In the genomic region with DNA sequence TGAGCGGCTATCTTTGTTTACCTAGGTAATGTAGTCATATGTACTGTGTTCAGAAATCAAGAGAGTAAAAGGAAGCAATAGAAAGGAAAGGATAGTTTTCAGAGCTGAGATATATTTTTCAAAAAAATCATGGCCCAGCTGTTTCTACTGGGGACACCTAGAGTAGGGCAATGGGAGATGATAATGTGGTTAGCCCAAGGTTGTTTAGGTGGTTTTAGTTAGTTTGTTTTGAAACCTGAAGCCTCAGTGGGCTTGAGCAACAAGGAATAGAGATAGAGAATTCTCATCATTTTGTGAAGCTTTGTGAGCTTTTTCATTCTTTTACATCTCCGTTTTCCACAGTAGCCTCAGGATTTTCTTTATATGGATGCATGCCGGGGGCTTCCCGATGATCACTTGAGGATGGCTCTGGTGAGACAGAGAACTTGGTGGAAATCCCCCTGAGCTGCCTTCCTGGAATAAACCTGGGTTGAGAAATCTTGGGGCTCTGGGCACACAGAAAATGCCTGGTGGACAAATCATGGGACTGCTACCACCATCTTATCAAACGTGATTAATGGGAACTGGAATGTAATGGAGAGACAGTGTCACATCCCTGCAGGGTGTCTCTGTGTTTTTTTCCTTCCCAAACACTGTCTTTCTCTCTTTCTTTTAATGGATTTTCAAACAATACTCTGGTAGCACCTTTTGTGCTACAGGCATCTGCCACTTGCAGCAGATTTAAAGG, we compare ENCODE assay signal across 19 cellular contexts. TPM values are rescaled to one million over a fixed set of nuclear protein-coding genes. Genes with fewer than 3 reads are reported as not detected.
DNase-seq lines count a peak whose midpoint lies in the region; ATAC-seq and TF ChIP-seq lines count a peak whose summit lies in the region.
"Had no signal": no experiment of that assay in that cellular context is flagged by ENCODE, and none has a peak within 500 bp of the region (broad histone marks: within the 10 kb centered on the region; RNA-seq: fewer than 3 reads in every experiment).

No MANE protein-coding gene starts in this region.

- no peaks in the 10 kb centered on the region for H3K27me3 ChIP-seq in HUES48 (ENCODE audit: control insufficient read depth, insufficient read depth, low read length)
- no peaks in the 10 kb centered on the region for H3K27me3 ChIP-seq in stomach
- no peaks in the 10 kb centered on the region for H3K27me3 ChIP-seq in uterus
- H3K27me3 ChIP-seq: BLaER1 treated with 17β-estradiol and CSF1 and Interleukin-3, amounts not matched to agents 10 nM and 100 nM; gastroesophageal sphincter had no signal

- POLR2A ChIA-PET in WTC11 (lab: Charles Lee), result no interaction called here

- H3K27me3 Mint-ChIP-seq in WTC11 (ENCODE audit: low read depth) (no peaks in the 10 kb centered on the region), glutamatergic neuron (ENCODE audit: unreplicated experiment) (no peaks in the 10 kb centered on the region)
- H3K27me3 Mint-ChIP-seq: activated B cell treated with CpG ODN at 0.5 μM for 24 hours; activated T-helper 17 cell treated with anti-CD3 and anti-CD28 coated beads, Interleukin-2, amount 50 U/mL, for 72 hours; naive B cell had no signal

- no peaks in the 10 kb centered on the region for H3K9me3 ChIP-seq in HUES48 (ENCODE audit: control insufficient read depth, insufficient read depth, low read length)
- no peaks in the 10 kb centered on the region for H3K9me3 ChIP-seq in stomach
- H3K9me3 ChIP-seq in uterus, result no peaks in the 10 kb centered on the region
- H3K9me3 ChIP-seq: BLaER1 treated with 17β-estradiol and CSF1 and Interleukin-3, amounts not matched to agents 10 nM and 100 nM; gastroesophageal sphincter had no signal

- TF ChIP-seq CTCF in WTC11 (IDR thresholded peaks at IDR 0.05) (no peak), glutamatergic neuron (IDR thresholded peaks at IDR 0.05; ENCODE audit: partially characterized antibody, unreplicated experiment) (no peak), stomach (IDR thresholded peaks at IDR 0.05) (no peak), uterus (IDR thresholded peaks at IDR 0.05) (no peak)

- intact Hi-C loops in stomach (cut with DNase I; ENCODE audit: low total_unique reads) (no loop called here), uterus (cut with DNase I; ENCODE audit: low total_unique reads) (no loop called here)

- CTCF ChIA-PET in WTC11 (lab: Charles Lee), result interaction anchor here (0.6 to 1.1 kb wide), 4 partner anchors 17 to 1726 kb away, joined by 3 to 5 read pairs (median 4); no protein-coding TSS in a partner anchor

- no peak overlapping the region for H3K9ac ChIP-seq in HUES48 (ENCODE audit: low read depth, low read length)
- H3K9ac ChIP-seq: BLaER1 treated with 17β-estradiol and CSF1 and Interleukin-3, amounts not matched to agents 10 nM and 100 nM had no signal

- TF ChIP-seq EP300 in stomach (IDR thresholded peaks at IDR 0.05), result no peak

- H3K4me1 ChIP-seq in HUES48 (ENCODE audit: control insufficient read depth, insufficient read depth, low read length), result peaks cover 57% of the 10 kb centered on the region
- H3K4me1 ChIP-seq in stomach, result peaks cover 10 to 74% (median 38%) of the 10 kb centered on the region in 4 donors
- peaks cover 8 to 14% of the 10 kb centered on the region in 2 donors for H3K4me1 ChIP-seq in uterus

- H3K4me3 Mint-ChIP-seq in WTC11 (no peak overlapping the region), glutamatergic neuron (ENCODE audit: unreplicated experiment) (no peak overlapping the region)
- H3K4me3 Mint-ChIP-seq: activated B cell treated with CpG ODN at 0.5 μM for 24 hours; activated T-helper 17 cell treated with anti-CD3 and anti-CD28 coated beads, Interleukin-2, amount 50 U/mL, for 72 hours; HFFc6; T-helper 1 cell treated with Interleukin-12 subunit alpha and Interleukin-12 subunit beta and Interleukin-4 antibody, amounts not matched to agents 30 μg/mL and 1 μg/mL, for 36 hours had no signal

- ATAC-seq in WTC11 (no peak; the same call in 1 of the 2 replicates), HG02840 (IDR thresholded peaks at IDR 0.05; ENCODE audit: low FRiP score, unreplicated experiment) (no peak)
- ATAC-seq: activated T-helper 17 cell treated with anti-CD3 and anti-CD28 coated beads, Interleukin-2, amount 50 U/mL, for 72 hours; gastroesophageal sphincter; left ventricle myocardium superior had no signal

- H3K4me3 ChIP-seq in HUES48 (ENCODE audit: low read depth, low read length), result no peak overlapping the region
- H3K4me3 ChIP-seq in stomach, result no peak overlapping the region
- H3K4me3 ChIP-seq in uterus, result no peak overlapping the region
- H3K4me3 ChIP-seq: BLaER1 treated with 17β-estradiol and CSF1 and Interleukin-3, amounts not matched to agents 10 nM and 100 nM; gastroesophageal sphincter had no signal

- H3K27ac Mint-ChIP-seq in WTC11, result peak overlapping the region; percentile 74; the same call in 1 of the 2 replicates
- peak overlapping the region; percentile 73 for H3K27ac Mint-ChIP-seq in glutamatergic neuron (ENCODE audit: unreplicated experiment)
- H3K27ac Mint-ChIP-seq: activated B cell treated with CpG ODN at 0.5 μM for 24 hours; activated T-helper 17 cell treated with anti-CD3 and anti-CD28 coated beads, Interleukin-2, amount 50 U/mL, for 72 hours; HFFc6; T-helper 1 cell treated with Interleukin-12 subunit alpha and Interleukin-12 subunit beta and Interleukin-4 antibody, amounts not matched to agents 30 μg/mL and 1 μg/mL, for 36 hours had no signal

- H3K4me1 Mint-ChIP-seq in WTC11 (peaks cover 69% of the 10 kb centered on the region), glutamatergic neuron (ENCODE audit: low read depth, unreplicated experiment) (peaks cover 38% of the 10 kb centered on the region)
- H3K4me1 Mint-ChIP-seq: activated T-helper 17 cell treated with anti-CD3 and anti-CD28 coated beads, Interleukin-2, amount 50 U/mL, for 72 hours had no signal

- H3K36me3 Mint-ChIP-seq in WTC11 (peaks cover 4% of the 10 kb centered on the region), glutamatergic neuron (ENCODE audit: unreplicated experiment) (no peaks in the 10 kb centered on the region)

- H3K9me3 Mint-ChIP-seq in WTC11 (peaks cover 8% of the 10 kb centered on the region), glutamatergic neuron (ENCODE audit: unreplicated experiment) (peaks cover 3% of the 10 kb centered on the region)
- H3K9me3 Mint-ChIP-seq: activated B cell treated with CpG ODN at 0.5 μM for 24 hours; activated T-helper 17 cell treated with anti-CD3 and anti-CD28 coated beads, Interleukin-2, amount 50 U/mL, for 72 hours; HFFc6 had no signal

- 64 to 82% (median 69%) methylated on average over 5 of the region's 5 CpGs for WGBS in stomach, 5 donors

- no peaks in the 10 kb centered on the region for H3K36me3 ChIP-seq in HUES48 (ENCODE audit: control insufficient read depth, insufficient read depth, low read length)
- no peaks in the 10 kb centered on the region for H3K36me3 ChIP-seq in stomach
- H3K36me3 ChIP-seq in uterus, result no peaks in the 10 kb centered on the region
- H3K36me3 ChIP-seq: BLaER1 treated with 17β-estradiol and CSF1 and Interleukin-3, amounts not matched to agents 10 nM and 100 nM; gastroesophageal sphincter had no signal

- TF ChIP-seq POLR2A in stomach (IDR thresholded peaks at IDR 0.05) (no peak), uterus (IDR thresholded peaks at IDR 0.05) (no peak)

- H3K27ac ChIP-seq in HUES48 (ENCODE audit: low read depth, low read length), result peak overlapping the region; percentile 46
- H3K27ac ChIP-seq in stomach, result peak overlapping the region in 4 of 5 donors; percentile 44 to 74 (median 66)
- no peak overlapping the region for H3K27ac ChIP-seq in uterus
- H3K27ac ChIP-seq: BLaER1 treated with 17β-estradiol and CSF1 and Interleukin-3, amounts not matched to agents 10 nM and 100 nM; gastroesophageal sphincter had no signal

- DNase-seq in WTC11 (ENCODE audit: low spot score), result no peak
- DNase-seq in glutamatergic neuron, result no peak
- no peak for DNase-seq in stomach
- no peak for DNase-seq in uterus
- DNase-seq in T-helper 1 cell, result no peak
- DNase-seq: activated B cell treated with CpG ODN at 0.5 μM for 24 hours, DMS 273 treated with DMSO at 0.1 percent for 48 hours, HFFc6, left ventricle myocardium superior, naive B cell, NCI-H1092, Right ventricle myocardium superior, substantia nigra had no signal

TF ChIP-seq in WTC11, 78 proteins besides CTCF, POLR2A, EP300 and RAD21 (continues in another document):
- TF ChIP-seq, protein P1, sequence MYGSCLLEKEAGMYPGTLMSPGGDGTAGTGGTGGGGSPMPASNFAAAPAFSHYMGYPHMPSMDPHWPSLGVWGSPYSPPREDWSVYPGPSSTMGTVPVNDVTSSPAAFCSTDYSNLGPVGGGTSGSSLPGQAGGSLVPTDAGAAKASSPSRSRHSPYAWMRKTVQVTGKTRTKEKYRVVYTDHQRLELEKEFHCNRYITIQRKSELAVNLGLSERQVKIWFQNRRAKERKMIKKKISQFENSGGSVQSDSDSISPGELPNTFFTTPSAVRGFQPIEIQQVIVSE (CRISPR knock-in tag; IDR thresholded peaks at IDR 0.05; ENCODE audit: borderline replicate concordance), result no peak
- TF ChIP-seq, protein P2, sequence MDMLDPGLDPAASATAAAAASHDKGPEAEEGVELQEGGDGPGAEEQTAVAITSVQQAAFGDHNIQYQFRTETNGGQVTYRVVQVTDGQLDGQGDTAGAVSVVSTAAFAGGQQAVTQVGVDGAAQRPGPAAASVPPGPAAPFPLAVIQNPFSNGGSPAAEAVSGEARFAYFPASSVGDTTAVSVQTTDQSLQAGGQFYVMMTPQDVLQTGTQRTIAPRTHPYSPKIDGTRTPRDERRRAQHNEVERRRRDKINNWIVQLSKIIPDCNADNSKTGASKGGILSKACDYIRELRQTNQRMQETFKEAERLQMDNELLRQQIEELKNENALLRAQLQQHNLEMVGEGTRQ (CRISPR knock-in tag; IDR thresholded peaks at IDR 0.05), result no peak
- TF ChIP-seq OVOL2 (CRISPR knock-in tag; IDR thresholded peaks at IDR 0.05; ENCODE audit: borderline replicate concordance) (no peak), FOXK1 (CRISPR knock-in tag; IDR thresholded peaks at IDR 0.05) (no peak), GABPB1 (CRISPR knock-in tag; IDR thresholded peaks at IDR 0.05) (no peak), MXD4 (CRISPR knock-in tag; IDR thresholded peaks at IDR 0.05; ENCODE audit: borderline replicate concordance) (no peak)
- TF ChIP-seq, protein P3, sequence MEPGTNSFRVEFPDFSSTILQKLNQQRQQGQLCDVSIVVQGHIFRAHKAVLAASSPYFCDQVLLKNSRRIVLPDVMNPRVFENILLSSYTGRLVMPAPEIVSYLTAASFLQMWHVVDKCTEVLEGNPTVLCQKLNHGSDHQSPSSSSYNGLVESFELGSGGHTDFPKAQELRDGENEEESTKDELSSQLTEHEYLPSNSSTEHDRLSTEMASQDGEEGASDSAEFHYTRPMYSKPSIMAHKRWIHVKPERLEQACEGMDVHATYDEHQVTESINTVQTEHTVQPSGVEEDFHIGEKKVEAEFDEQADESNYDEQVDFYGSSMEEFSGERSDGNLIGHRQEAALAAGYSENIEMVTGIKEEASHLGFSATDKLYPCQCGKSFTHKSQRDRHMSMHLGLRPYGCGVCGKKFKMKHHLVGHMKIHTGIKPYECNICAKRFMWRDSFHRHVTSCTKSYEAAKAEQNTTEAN (CRISPR knock-in tag; IDR thresholded peaks at IDR 0.05), result no peak

RNA-seq across cellular contexts. Expression of a gene that starts 49.0 kb away (rescaled TPM):
- total RNA-seq in WTC11 (2021) (30.0 to 32.5 TPM (median 31.7 TPM) in 3 replicates), glutamatergic neuron (ENCODE audit: unreplicated experiment) (21.4 TPM), stomach (100 to 1,000 TPM in 1 of 5 donors, 10 to 100 TPM in 4; 27.4 to 119 (median 64.5) TPM), uterus (10 to 100 TPM; 10.2 to 51.6 (median 21.1) TPM)
- 10 to 100 TPM in 1 of 3 donors, 1 to 10 TPM in 2; 2.3 to 17.4 (median 7.4) TPM for polyA plus RNA-seq in stomach
- total RNA-seq: activated T-helper 17 cell treated with anti-CD3 and anti-CD28 coated beads, Interleukin-2, amount 50 U/mL, for 72 hours had no signal

Comparison
In these comparisons a context has a peak if more than half of its experiments do, and no peak if none do; other contexts are left out.
1. H3K27ac ChIP-seq: peak in HUES48 (single experiment) and stomach (4 of 5); none in uterus (0 of 2).